In genomic region chr1:174769961-174770549, GRCh38 we compare ENCODE assay signal across 9 cellular contexts.
DNase-seq lines count a peak whose midpoint lies in the region; ATAC-seq and TF ChIP-seq lines count a peak whose summit lies in the region.
"Had no signal": no experiment of that assay in that cellular context is flagged by ENCODE, and none has a peak within 500 bp of the region (broad histone marks: within the 10 kb centered on the region; RNA-seq: fewer than 3 reads in every experiment).

No MANE protein-coding gene starts in this region.

- no peak overlapping the region for H3K27ac Mint-ChIP-seq in activated T-cell treated with anti-CD3 and anti-CD28 coated beads, Interleukin-2, amount 50 U/mL, for 24 hours

- H3K4me1 Mint-ChIP-seq in activated T-cell treated with anti-CD3 and anti-CD28 coated beads, Interleukin-2, amount 50 U/mL, for 24 hours (ENCODE audit: low read depth) = peaks cover 7% of the 10 kb centered on the region

- no peaks in the 10 kb centered on the region for H3K9me3 ChIP-seq in iPS DF 6.9 (ENCODE audit: control insufficient read depth, insufficient read depth, low read length)
- no peaks in the 10 kb centered on the region for H3K9me3 ChIP-seq in stomach

- intact Hi-C loops in stomach (cut with DNase I; ENCODE audit: low total_unique reads) = loop anchor here (10.0 kb wide), 1 partner anchor 215 kb away; no protein-coding TSS in a partner anchor

- no peaks in the 10 kb centered on the region for H3K4me1 ChIP-seq in iPS DF 6.9 (ENCODE audit: control insufficient read depth, insufficient read depth, low read length)
- H3K4me1 ChIP-seq in stomach = peaks cover 0 to 5% (median 2%) of the 10 kb centered on the region in 4 donors

- TF ChIP-seq EP300 in stomach (IDR thresholded peaks at IDR 0.05) = no peak

- H3K4me3 ChIP-seq in iPS DF 6.9 (ENCODE audit: low read length) (no peak overlapping the region), stomach (no peak overlapping the region)

- H3K36me3 ChIP-seq in iPS DF 6.9 (ENCODE audit: control insufficient read depth, insufficient read depth, low read length) (no peaks in the 10 kb centered on the region), stomach (no peaks in the 10 kb centered on the region)

- no peak overlapping the region for H3K4me3 Mint-ChIP-seq in activated T-cell treated with anti-CD3 and anti-CD28 coated beads, Interleukin-2, amount 50 U/mL, for 24 hours

- DNase-seq in AG08396 (ENCODE audit: low spot score) (peak; percentile 38), NCI-H2171 (lab: John Stamatoyannopoulos, UW) (peak; percentile 25), amniotic stem cell (lab: John Stamatoyannopoulos, UW) (peak; percentile 27), iPS DF 6.9 (ENCODE audit: low read depth, low spot score) (peak; percentile 13), stomach (no peak)
- DNase-seq in activated T-cell treated with anti-CD3 and anti-CD28 coated beads, Interleukin-2, amount 50 U/mL, for 24 hours = no peak

- no peak for ATAC-seq in GM19035 (IDR thresholded peaks at IDR 0.05; ENCODE audit: unreplicated experiment)

- no peak overlapping the region for H3K27ac ChIP-seq in iPS DF 6.9 (ENCODE audit: low read length)
- H3K27ac ChIP-seq in stomach = no peak overlapping the region
- H3K27ac ChIP-seq: epithelial cell of prostate had no signal

- TF ChIP-seq POLR2A in stomach (IDR thresholded peaks at IDR 0.05) = no peak

- H3K36me3 Mint-ChIP-seq in activated T-cell treated with anti-CD3 and anti-CD28 coated beads, Interleukin-2, amount 50 U/mL, for 24 hours (ENCODE audit: low read depth) = no peaks in the 10 kb centered on the region

- H3K9me3 Mint-ChIP-seq in activated T-cell treated with anti-CD3 and anti-CD28 coated beads, Interleukin-2, amount 50 U/mL, for 24 hours = no peaks in the 10 kb centered on the region

- no peaks in the 10 kb centered on the region for H3K27me3 ChIP-seq in iPS DF 6.9 (ENCODE audit: control insufficient read depth, insufficient read depth, low read length)
- no peaks in the 10 kb centered on the region for H3K27me3 ChIP-seq in stomach

- H3K27me3 Mint-ChIP-seq in activated T-cell treated with anti-CD3 and anti-CD28 coated beads, Interleukin-2, amount 50 U/mL, for 24 hours = no peaks in the 10 kb centered on the region

- TF ChIP-seq CTCF in GM12874 (IDR thresholded peaks at IDR 0.05; ENCODE audit: insufficient read depth, low read depth, low read length) (peak; percentile 43; the same call in 1 of the 2 replicates), stomach (IDR thresholded peaks at IDR 0.05) (peak in 5 of 7 experiments; percentile 39 to 68 (median 58))

Comparison
In these comparisons a context has a peak if more than half of its experiments do, and no peak if none do; other contexts are left out.
1. DNase-seq: peak in AG08396 (single experiment), NCI-H2171 (single experiment), amniotic stem cell (single experiment) and iPS DF 6.9 (single experiment); none in stomach (single experiment) and activated T-cell treated with anti-CD3 and anti-CD28 coated beads, Interleukin-2, amount 50 U/mL, for 24 hours (single experiment).